In the genomic region with DNA sequence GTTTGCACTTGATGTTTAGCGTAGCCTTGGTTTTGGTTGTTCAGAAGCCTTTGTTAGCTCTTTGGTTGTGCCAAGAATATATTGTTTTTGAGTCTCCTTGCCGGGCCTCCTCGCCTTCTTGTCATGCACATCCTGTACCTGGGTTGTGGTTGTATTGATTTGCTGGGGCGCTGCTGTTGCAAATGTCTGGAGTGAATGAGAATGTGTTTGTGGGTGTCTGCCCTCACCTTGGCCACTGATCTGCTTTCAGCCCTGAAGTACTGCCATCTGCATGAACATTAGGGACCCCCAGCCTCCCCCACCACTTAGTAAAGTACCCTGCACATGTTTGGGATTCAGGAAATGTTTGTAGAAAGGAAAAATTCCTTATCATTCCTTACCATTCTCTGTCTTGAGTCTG, we compare ENCODE assay signal across 1 cellular context.
TF ChIP-seq lines count a peak whose summit lies in the region.

No MANE protein-coding gene starts in this region.

TF ChIP-seq in WTC11, 78 proteins besides CTCF, POLR2A, EP300 and RAD21 (continued from another document):
- TF ChIP-seq, protein P1, sequence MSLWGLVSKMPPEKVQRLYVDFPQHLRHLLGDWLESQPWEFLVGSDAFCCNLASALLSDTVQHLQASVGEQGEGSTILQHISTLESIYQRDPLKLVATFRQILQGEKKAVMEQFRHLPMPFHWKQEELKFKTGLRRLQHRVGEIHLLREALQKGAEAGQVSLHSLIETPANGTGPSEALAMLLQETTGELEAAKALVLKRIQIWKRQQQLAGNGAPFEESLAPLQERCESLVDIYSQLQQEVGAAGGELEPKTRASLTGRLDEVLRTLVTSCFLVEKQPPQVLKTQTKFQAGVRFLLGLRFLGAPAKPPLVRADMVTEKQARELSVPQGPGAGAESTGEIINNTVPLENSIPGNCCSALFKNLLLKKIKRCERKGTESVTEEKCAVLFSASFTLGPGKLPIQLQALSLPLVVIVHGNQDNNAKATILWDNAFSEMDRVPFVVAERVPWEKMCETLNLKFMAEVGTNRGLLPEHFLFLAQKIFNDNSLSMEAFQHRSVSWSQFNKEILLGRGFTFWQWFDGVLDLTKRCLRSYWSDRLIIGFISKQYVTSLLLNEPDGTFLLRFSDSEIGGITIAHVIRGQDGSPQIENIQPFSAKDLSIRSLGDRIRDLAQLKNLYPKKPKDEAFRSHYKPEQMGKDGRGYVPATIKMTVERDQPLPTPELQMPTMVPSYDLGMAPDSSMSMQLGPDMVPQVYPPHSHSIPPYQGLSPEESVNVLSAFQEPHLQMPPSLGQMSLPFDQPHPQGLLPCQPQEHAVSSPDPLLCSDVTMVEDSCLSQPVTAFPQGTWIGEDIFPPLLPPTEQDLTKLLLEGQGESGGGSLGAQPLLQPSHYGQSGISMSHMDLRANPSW (CRISPR knock-in tag; conservative IDR thresholded peaks at IDR 0.05; ENCODE audit: low read depth): no peak
- TF ChIP-seq, protein P2, sequence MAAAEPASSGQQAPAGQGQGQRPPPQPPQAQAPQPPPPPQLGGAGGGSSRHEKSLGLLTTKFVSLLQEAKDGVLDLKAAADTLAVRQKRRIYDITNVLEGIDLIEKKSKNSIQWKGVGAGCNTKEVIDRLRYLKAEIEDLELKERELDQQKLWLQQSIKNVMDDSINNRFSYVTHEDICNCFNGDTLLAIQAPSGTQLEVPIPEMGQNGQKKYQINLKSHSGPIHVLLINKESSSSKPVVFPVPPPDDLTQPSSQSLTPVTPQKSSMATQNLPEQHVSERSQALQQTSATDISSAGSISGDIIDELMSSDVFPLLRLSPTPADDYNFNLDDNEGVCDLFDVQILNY (CRISPR knock-in tag; IDR thresholded peaks at IDR 0.05): no peak
- no peak for TF ChIP-seq SMAD3 (CRISPR knock-in tag; IDR thresholded peaks at IDR 0.05; ENCODE audit: borderline replicate concordance)
